ENCODE assay signal across 1 cellular context in the genomic region with DNA sequence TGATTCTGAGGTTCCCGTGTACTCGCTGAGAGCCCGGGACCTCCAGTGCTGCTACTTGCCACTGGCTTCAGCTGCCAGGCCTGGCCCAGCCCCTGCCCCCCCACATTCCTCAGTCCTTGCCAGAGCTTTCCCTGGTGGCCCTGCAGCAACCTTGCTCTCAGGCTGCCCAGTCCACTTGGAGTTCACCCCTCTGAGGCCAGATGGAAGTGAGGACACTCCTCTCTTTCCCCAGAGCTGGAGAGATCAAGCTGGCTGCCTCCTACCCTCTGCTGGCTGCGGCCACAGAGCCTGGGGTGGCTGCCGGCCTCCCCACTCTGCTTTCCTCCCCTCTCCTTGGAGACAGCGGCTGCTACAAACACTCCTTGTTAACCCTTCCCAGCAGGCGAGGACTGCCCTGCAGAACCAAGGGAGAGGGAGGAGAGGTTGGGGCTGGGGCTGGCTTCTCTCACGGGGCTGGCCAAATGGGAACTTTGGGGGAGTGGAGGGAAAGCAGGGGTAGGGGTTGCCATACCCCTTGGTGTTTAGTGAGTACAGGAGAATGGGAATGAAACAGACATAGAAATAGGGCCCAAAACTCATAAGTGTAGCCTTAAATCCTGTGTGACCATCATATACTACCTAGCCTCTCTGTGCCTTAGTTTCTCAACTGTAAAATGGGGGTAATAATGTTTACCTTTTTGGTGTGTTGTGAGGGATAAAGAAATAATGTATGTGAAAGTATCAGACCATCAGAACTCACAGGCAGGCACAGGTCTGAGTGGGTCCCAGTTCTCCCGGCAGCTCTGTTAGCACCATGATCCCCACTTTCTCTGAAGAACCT.
TF ChIP-seq lines count a peak whose summit lies in the region.

GAS2L2 (minus strand) TSS at position 295 of the 820 bp plus-strand sequence. CDS start 389 bp downstream, outside the sequence.

TF ChIP-seq in IMR-90, 13 proteins besides CTCF, POLR2A, EP300 and RAD21:
- no peak for TF ChIP-seq FOS (IDR thresholded peaks at IDR 0.05; ENCODE audit: low read depth, low read length)
- TF ChIP-seq BHLHE40 (IDR thresholded peaks at IDR 0.05; ENCODE audit: low read depth, low read length) = no peak
- no peak for TF ChIP-seq MXI1 (IDR thresholded peaks at IDR 0.05; ENCODE audit: borderline replicate concordance, low read depth, low read length)
- no peak for TF ChIP-seq CEBPB (IDR thresholded peaks at IDR 0.05; ENCODE audit: low read depth, low read length)
- TF ChIP-seq MAZ (IDR thresholded peaks at IDR 0.05; ENCODE audit: borderline replicate concordance, low read depth, low read length) = no peak
- TF ChIP-seq CHD1 (IDR thresholded peaks at IDR 0.05; ENCODE audit: low read depth, low read length) = no peak
- TF ChIP-seq NFE2L2 (IDR thresholded peaks at IDR 0.05; ENCODE audit: low read depth, low read length) = no peak
- no peak for TF ChIP-seq USF2 (IDR thresholded peaks at IDR 0.05; ENCODE audit: low read depth, low read length)
- no peak for TF ChIP-seq RFX5 (IDR thresholded peaks at IDR 0.05; ENCODE audit: low read depth, low read length)
- no peak for TF ChIP-seq RCOR1 (IDR thresholded peaks at IDR 0.05; ENCODE audit: insufficient replicate concordance, low read length)
TF ChIP-seq in IMR-90: peak in this region for 0.
